Comparison of ENCODE assay signal across 8 cellular contexts in the genomic region with DNA sequence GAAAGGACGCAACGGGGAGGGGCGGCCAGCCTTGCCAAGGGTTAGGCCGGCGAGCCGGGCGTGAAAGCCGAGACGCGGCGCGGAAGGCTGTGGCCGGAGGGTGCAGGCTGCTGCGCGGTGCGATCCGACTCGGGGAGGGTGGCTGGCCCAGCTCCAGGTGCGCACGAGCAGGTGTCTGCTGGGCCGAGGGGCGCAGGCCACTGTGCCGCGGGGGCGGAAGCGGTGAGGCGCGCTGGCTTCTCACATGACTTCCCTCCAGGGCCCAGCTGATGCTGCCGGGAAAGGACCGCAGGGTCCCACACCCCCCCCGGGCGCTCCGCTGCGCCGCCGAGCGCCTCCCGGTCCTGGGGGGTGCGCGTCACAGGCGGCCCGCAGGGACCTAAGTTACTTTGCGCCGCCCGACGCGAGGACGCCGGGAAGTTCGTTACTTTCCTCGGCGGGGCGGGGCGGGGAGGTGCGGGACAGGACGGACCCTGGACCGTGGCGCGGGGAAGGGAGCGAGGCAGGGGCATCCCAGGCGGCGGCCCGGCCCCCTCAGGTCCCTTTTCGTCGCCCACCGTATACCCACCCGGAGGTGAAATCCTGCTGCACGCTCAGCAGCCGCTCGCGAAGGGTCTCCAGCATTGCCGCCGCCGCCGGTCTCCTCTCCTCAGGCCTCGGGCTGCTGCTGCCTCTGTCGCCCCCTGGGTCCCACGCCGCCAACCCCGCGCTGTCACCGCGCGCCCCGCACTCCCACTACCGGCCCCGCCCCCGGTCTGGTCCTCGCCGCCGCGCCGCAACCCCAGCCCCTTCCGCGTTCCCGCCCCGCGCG. TPM values are rescaled to one million over a fixed set of nuclear protein-coding genes. Genes with fewer than 3 reads are reported as not detected.
DNase-seq lines count a peak whose midpoint lies in the region; ATAC-seq and TF ChIP-seq lines count a peak whose summit lies in the region.

A gene with protein sequence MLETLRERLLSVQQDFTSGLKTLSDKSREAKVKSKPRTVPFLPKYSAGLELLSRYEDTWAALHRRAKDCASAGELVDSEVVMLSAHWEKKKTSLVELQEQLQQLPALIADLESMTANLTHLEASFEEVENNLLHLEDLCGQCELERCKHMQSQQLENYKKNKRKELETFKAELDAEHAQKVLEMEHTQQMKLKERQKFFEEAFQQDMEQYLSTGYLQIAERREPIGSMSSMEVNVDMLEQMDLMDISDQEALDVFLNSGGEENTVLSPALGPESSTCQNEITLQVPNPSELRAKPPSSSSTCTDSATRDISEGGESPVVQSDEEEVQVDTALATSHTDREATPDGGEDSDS (minus strand): TSS at position 783 of the 811 bp plus-strand sequence. CDS start 159 bp downstream, at position 624.

- ATAC-seq in GM18861 (IDR thresholded peaks at IDR 0.05; ENCODE audit: unreplicated experiment) (peak; percentile 51), HG03064 (IDR thresholded peaks at IDR 0.05; ENCODE audit: low read depth, unreplicated experiment) (peak; percentile 60), lower lobe of right lung (peak; percentile 97 to 98)

- TF ChIP-seq CTCF in lower lobe of right lung (IDR thresholded peaks at IDR 0.05), result no peak

- peaks cover 14% of the 10 kb centered on the region for H3K36me3 ChIP-seq in lower lobe of right lung

- H3K27me3 ChIP-seq in lower lobe of right lung (ENCODE audit: low read depth), result no peaks in the 10 kb centered on the region

- intact Hi-C loops in lower lobe of right lung (cut with DNase I), result no loop called here

- H3K4me3 ChIP-seq in lower lobe of right lung, result peak within 1 kb of the TSS; percentile 93

- peaks cover 22% of the 10 kb centered on the region for H3K4me1 ChIP-seq in lower lobe of right lung

- H3K9me3 ChIP-seq in lower lobe of right lung, result no peaks in the 10 kb centered on the region

- DNase-seq in AG08395 (ENCODE audit: low spot score) (peak; percentile 53), NCI-H2227 (lab: John Stamatoyannopoulos, UW; ENCODE audit: unreplicated experiment) (peak; percentile 92), dermis microvascular lymphatic vessel endothelial cell (ENCODE audit: low read depth in 2 of 2) (peak; percentile 15 to 72), lower lobe of right lung (peak; percentile 88)
- DNase-seq in activated CD4-positive, alpha-beta T cell treated with anti-CD3 and anti-CD28 coated beads, Interleukin-2, amount 50 U/mL, for 4 hours, result peak; percentile 76 to 79
- DNase-seq in stimulated activated CD4-positive, alpha-beta T cell treated with anti-CD3 and anti-CD28 coated beads, TNF-alpha, amount 100 ng/mL, for 24 hours (ENCODE audit: low read depth in 3 of 3), result peak; percentile 71 to 80 (median 77)

- H3K27ac ChIP-seq in lower lobe of right lung, result peak within 1 kb of the TSS; percentile 83

RNA-seq across cellular contexts. Expression of the gene that starts here (rescaled TPM):
- total RNA-seq in dermis microvascular lymphatic vessel endothelial cell (9.4 and 13.0 TPM in 2 replicates), lower lobe of right lung (25.9 TPM)

Comparison
In these comparisons a context has a peak if more than half of its experiments do, and no peak if none do; other contexts are left out.
1. Peak in every context shown above with its lines: DNase-seq, ATAC-seq, H3K4me3 ChIP-seq and H3K27ac ChIP-seq.